Comparison of ENCODE assay signal across 8 cellular contexts in the genomic region with DNA sequence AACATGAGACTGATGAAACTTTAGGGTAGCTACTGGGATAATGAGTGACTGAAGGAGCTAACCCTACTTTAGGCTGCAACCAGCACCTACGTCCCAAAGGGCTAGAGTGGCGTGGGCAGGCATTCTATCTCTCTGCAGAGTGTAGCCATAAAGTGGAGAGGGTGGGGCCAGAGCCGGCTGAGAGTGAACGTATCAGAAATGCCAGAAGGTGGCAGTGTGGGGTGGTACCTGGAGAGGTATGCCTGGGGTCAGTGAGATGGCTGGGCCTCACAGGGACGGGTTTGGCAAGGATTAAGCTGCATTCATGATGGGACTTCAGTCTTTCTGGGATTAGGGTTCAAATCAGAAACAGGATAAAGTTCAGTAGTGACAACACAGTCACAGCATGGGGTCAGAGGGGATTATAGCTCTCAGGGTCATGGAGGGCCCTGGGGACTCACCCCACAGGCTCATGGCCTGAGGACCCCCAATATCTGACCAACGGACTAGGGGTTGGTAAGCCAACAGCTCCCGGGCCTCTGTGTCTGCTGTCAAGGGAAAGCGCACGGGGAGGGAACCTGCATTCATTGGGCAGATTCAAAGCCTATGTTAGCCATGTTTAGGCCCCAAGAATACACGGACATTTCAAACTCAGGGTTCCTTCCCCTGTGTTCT.
A peak's percentile ranks its signal among the peaks of the same experiment; 100 is the strongest.
DNase-seq lines count a peak whose midpoint lies in the region; ATAC-seq and TF ChIP-seq lines count a peak whose summit lies in the region.

No MANE protein-coding gene starts in this region.

- no peak overlapping the region for H3K4me3 ChIP-seq in Loucy (ENCODE audit: low read length, poor library complexity, severe bottlenecking)

- peak overlapping the region; percentile 64 for H2AFZ ChIP-seq in Loucy (ENCODE audit: low read length)

- intact Hi-C loops in activated naive CD4-positive, alpha-beta T cell treated with anti-CD3 and anti-CD28 coated beads for 36 hours (cut with micrococcal nuclease), result loop anchor here (1.0 to 2.0 kb wide), 6 partner anchors 79 to 603 kb away; no protein-coding TSS in a partner anchor
- intact Hi-C loops in left ventricle myocardium superior (cut with micrococcal nuclease), result no loop called here

- no peaks in the 10 kb centered on the region for H3F3A ChIP-seq in Loucy (ENCODE audit: low read depth)

- H3K9me3 Mint-ChIP-seq in activated naive CD4-positive, alpha-beta T cell treated with anti-CD3 and anti-CD28 coated beads for 36 hours, result no peaks in the 10 kb centered on the region

- peaks cover 34% of the 10 kb centered on the region for H3K4me1 ChIP-seq in Loucy (ENCODE audit: insufficient read depth, low read length, poor library complexity, severe bottlenecking)

- TF ChIP-seq CTCF in Loucy (conservative IDR thresholded peaks at IDR 0.05; ENCODE audit: low read length), result peak; percentile 84

- no peaks in the 10 kb centered on the region for H3K9me2 ChIP-seq in Loucy (replicated peaks; ENCODE audit: low read depth, low read length)

- peak overlapping the region; percentile 18 for H3K9ac ChIP-seq in Loucy (ENCODE audit: low read depth, low read length, poor library complexity, severe bottlenecking)

- DNase-seq in ELF-1 (ENCODE audit: low read depth, low spot score) (peak; percentile 90), left ventricle myocardium superior (peak; percentile 26), OCI-M2 (lab: John Stamatoyannopoulos, UW; ENCODE audit: unreplicated experiment) (no peak)
- DNase-seq in activated naive CD4-positive, alpha-beta T cell treated with anti-CD3 and anti-CD28 coated beads for 36 hours, result peak; percentile 86
- DNase-seq in stimulated activated CD4-positive, alpha-beta T cell treated with anti-CD3 and anti-CD28 coated beads, Interleukin-15, amount 100 ng/mL, for 24 hours, result peak; percentile 82

- peaks cover 3% of the 10 kb centered on the region for H3K27me3 Mint-ChIP-seq in activated naive CD4-positive, alpha-beta T cell treated with anti-CD3 and anti-CD28 coated beads for 36 hours (ENCODE audit: low read depth)

- no peaks in the 10 kb centered on the region for H3K27me3 ChIP-seq in Loucy (ENCODE audit: insufficient read depth, low read length, poor library complexity, severe bottlenecking)

- H3K36me3 ChIP-seq in Loucy (ENCODE audit: insufficient read depth, low read length), result no peaks in the 10 kb centered on the region

- no peak overlapping the region for H3K4me3 Mint-ChIP-seq in activated naive CD4-positive, alpha-beta T cell treated with anti-CD3 and anti-CD28 coated beads for 36 hours

- H3K27ac Mint-ChIP-seq in activated naive CD4-positive, alpha-beta T cell treated with anti-CD3 and anti-CD28 coated beads for 36 hours, result no peak overlapping the region

- CTCF ChIA-PET in activated naive CD4-positive, alpha-beta T cell treated with anti-CD3 and anti-CD28 coated beads for 36 hours (lab: Charles Lee), result interaction anchor here (0.6 to 4.5 kb wide), 36 partner anchors 8 to 1015 kb away, joined by 3 to 44 read pairs (median 4); partner anchors contain the start of gene FOXB1

- H3K79me2 ChIP-seq in Loucy (ENCODE audit: insufficient read depth, low read length), result no peaks in the 10 kb centered on the region

- no peaks in the 10 kb centered on the region for H4K20me1 ChIP-seq in Loucy (ENCODE audit: insufficient read depth, low read length, poor library complexity, severe bottlenecking)

- H3K4me2 ChIP-seq in Loucy (ENCODE audit: low read depth, low read length, poor library complexity, severe bottlenecking), result no peak overlapping the region

- H3K9me3 ChIP-seq in Loucy (ENCODE audit: insufficient read depth, low read depth, low read length), result no peaks in the 10 kb centered on the region

- no peaks in the 10 kb centered on the region for H3K36me3 Mint-ChIP-seq in activated naive CD4-positive, alpha-beta T cell treated with anti-CD3 and anti-CD28 coated beads for 36 hours (ENCODE audit: low read depth)

- peaks cover 28% of the 10 kb centered on the region for H3K4me1 Mint-ChIP-seq in activated naive CD4-positive, alpha-beta T cell treated with anti-CD3 and anti-CD28 coated beads for 36 hours (ENCODE audit: low read depth)

- ATAC-seq in GM21786 (IDR thresholded peaks at IDR 0.05; ENCODE audit: unreplicated experiment) (peak; percentile 51), SK-N-SH treated with all-trans-retinoic acid at 6 μM for 48 hours (peak; percentile 98), left ventricle myocardium superior (peak; percentile 52)

TF ChIP-seq in SK-N-SH treated with all-trans-retinoic acid at 6 μM for 48 hours, 23 proteins besides CTCF, POLR2A, EP300 and RAD21 (continues in another document):
- TF ChIP-seq, protein P1, sequence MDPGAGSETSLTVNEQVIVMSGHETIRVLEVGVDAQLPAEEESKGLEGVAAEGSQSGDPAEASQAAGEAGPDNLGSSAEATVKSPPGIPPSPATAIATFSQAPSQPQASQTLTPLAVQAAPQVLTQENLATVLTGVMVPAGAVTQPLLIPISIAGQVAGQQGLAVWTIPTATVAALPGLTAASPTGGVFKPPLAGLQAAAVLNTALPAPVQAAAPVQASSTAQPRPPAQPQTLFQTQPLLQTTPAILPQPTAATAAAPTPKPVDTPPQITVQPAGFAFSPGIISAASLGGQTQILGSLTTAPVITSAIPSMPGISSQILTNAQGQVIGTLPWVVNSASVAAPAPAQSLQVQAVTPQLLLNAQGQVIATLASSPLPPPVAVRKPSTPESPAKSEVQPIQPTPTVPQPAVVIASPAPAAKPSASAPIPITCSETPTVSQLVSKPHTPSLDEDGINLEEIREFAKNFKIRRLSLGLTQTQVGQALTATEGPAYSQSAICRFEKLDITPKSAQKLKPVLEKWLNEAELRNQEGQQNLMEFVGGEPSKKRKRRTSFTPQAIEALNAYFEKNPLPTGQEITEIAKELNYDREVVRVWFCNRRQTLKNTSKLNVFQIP (CRISPR knock-in tag; IDR thresholded peaks at IDR 0.05; ENCODE audit: borderline replicate concordance, low read depth), result no peak
- no peak for TF ChIP-seq RARB (CRISPR knock-in tag; IDR thresholded peaks at IDR 0.05)
- TF ChIP-seq BACH2 (CRISPR knock-in tag; IDR thresholded peaks at IDR 0.05; ENCODE audit: borderline replicate concordance), result no peak
- TF ChIP-seq ZNF70 (CRISPR knock-in tag; IDR thresholded peaks at IDR 0.05), result no peak
- no peak for TF ChIP-seq ARNTL (CRISPR knock-in tag; IDR thresholded peaks at IDR 0.05; ENCODE audit: borderline replicate concordance, low read depth)
- no peak for TF ChIP-seq TSHZ2 (CRISPR knock-in tag; IDR thresholded peaks at IDR 0.05)
- no peak for TF ChIP-seq ZFP30 (CRISPR knock-in tag; IDR thresholded peaks at IDR 0.05)
- TF ChIP-seq ZC3H10 (CRISPR knock-in tag; IDR thresholded peaks at IDR 0.05), result no peak
- TF ChIP-seq ISL1 (CRISPR knock-in tag; IDR thresholded peaks at IDR 0.05), result no peak
- TF ChIP-seq CSDC2 (CRISPR knock-in tag; IDR thresholded peaks at IDR 0.05), result no peak
- TF ChIP-seq, protein P2, sequence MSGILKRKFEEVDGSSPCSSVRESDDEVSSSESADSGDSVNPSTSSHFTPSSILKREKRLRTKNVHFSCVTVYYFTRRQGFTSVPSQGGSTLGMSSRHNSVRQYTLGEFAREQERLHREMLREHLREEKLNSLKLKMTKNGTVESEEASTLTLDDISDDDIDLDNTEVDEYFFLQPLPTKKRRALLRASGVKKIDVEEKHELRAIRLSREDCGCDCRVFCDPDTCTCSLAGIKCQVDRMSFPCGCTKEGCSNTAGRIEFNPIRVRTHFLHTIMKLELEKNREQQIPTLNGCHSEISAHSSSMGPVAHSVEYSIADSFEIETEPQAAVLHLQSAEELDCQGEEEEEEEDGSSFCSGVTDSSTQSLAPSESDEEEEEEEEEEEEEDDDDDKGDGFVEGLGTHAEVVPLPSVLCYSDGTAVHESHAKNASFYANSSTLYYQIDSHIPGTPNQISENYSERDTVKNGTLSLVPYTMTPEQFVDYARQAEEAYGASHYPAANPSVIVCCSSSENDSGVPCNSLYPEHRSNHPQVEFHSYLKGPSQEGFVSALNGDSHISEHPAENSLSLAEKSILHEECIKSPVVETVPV (CRISPR knock-in tag; IDR thresholded peaks at IDR 0.05), result no peak
- TF ChIP-seq TOX (CRISPR knock-in tag; IDR thresholded peaks at IDR 0.05; ENCODE audit: borderline replicate concordance), result no peak
- no peak for TF ChIP-seq ZNF565 (CRISPR knock-in tag; conservative IDR thresholded peaks at IDR 0.05; ENCODE audit: low read depth)
- no peak for TF ChIP-seq GLIS3 (CRISPR knock-in tag; IDR thresholded peaks at IDR 0.05)
- TF ChIP-seq PPARA (CRISPR knock-in tag; IDR thresholded peaks at IDR 0.05; ENCODE audit: borderline replicate concordance), result no peak
